8 cellular contexts compared by ENCODE assay signal in the genomic region with DNA sequence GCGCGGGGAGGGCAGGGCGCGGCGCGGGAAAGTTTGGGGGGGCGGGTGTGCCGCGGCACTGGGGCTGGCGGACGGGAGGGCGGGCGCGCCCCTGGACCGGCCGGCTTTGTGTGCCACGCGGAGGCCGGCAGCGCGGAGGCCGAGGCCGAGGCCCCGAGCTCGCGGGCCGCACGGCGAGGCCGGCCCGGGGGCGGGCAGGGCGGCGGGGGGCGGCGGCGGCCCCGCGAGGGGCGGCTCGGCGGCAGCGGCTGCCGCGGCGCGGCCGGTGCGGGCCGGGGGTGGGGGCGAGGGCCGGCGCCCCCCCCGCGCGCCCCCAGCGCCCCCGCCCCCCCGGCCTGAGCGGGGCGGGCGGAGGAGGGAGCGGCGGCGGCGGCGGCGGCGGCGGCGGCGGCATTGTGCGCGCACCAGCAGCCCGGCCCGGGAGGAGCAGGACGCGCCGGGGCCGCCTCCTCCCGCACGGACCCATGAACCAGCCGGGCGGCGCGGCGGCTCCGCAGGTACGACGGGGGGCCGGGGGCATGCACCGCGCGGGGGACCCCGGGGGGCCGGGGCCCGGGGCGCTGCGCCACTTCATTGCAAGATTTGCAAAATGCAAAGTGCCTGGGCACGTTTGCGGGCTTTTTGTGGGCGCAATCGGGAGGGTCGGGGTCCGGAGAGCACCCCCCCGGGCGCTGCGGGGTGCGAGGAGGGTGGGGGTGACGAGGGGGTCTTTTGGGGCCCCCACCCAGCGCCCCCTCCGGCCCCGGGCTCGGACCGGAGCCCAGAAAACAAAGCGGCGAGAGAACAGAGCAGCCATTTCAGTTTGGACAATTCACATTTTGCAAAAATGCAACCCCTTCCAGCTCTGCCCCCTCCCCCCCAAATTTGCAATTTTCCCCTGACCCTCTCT. TPM values are rescaled to one million over a fixed set of nuclear protein-coding genes. Genes with fewer than 3 reads are reported as not detected.
DNase-seq lines count a peak whose midpoint lies in the region; ATAC-seq and TF ChIP-seq lines count a peak whose summit lies in the region.

A gene with protein sequence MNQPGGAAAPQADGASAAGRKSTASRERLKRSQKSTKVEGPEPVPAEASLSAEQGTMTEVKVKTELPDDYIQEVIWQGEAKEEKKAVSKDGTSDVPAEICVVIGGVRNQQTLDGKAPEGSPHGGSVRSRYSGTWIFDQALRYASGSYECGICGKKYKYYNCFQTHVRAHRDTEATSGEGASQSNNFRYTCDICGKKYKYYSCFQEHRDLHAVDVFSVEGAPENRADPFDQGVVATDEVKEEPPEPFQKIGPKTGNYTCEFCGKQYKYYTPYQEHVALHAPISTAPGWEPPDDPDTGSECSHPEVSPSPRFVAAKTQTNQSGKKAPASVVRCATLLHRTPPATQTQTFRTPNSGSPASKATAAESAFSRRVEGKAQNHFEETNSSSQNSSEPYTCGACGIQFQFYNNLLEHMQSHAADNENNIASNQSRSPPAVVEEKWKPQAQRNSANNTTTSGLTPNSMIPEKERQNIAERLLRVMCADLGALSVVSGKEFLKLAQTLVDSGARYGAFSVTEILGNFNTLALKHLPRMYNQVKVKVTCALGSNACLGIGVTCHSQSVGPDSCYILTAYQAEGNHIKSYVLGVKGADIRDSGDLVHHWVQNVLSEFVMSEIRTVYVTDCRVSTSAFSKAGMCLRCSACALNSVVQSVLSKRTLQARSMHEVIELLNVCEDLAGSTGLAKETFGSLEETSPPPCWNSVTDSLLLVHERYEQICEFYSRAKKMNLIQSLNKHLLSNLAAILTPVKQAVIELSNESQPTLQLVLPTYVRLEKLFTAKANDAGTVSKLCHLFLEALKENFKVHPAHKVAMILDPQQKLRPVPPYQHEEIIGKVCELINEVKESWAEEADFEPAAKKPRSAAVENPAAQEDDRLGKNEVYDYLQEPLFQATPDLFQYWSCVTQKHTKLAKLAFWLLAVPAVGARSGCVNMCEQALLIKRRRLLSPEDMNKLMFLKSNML (plus strand): TSS at position 393 of the 889 bp plus-strand sequence. CDS start 72 bp downstream, at position 465.

- peak within 1 kb of the TSS; percentile 53 for H3K9ac ChIP-seq in DND-41 (ENCODE audit: low read depth, low read length)

- H4K20me1 ChIP-seq in DND-41 (ENCODE audit: insufficient read depth, low read length) = no peaks in the 10 kb centered on the region

- peak within 1 kb of the TSS; percentile 42 to 55; a peak in 3 of 4 replicates for H3K4me3 ChIP-seq in DND-41 (ENCODE audit: low read depth in 1 of 2, low read length in 2 of 2)
- peak within 1 kb of the TSS; percentile 88 for H3K4me3 ChIP-seq in HAP-1
- peak within 1 kb of the TSS; percentile 69 for H3K4me3 ChIP-seq in SJSA1

- TF ChIP-seq CTCF in DND-41 (IDR thresholded peaks at IDR 0.05; ENCODE audit: borderline replicate concordance, extremely low read depth, low read length, poor library complexity, severe bottlenecking) (no peak), chondrocyte (IDR thresholded peaks at IDR 0.05) (no peak)

- ATAC-seq in DND-41 (ENCODE audit: insufficient read depth, low read depth) = peak; percentile 83
- peak; percentile 73 for ATAC-seq in stimulated activated memory B cell treated with anti-CD40 and anti-IgM and Interleukin-4, amounts not matched to agents 10 μg/mL and 1 μg/mL and 100 μg/mL, for 72 hours

- peak within 1 kb of the TSS; percentile 72 for H2AFZ ChIP-seq in DND-41 (ENCODE audit: low read depth, low read length)

- H3K4me1 Mint-ChIP-seq in chondrocyte (ENCODE audit: low read depth) = peaks cover 34% of the 10 kb centered on the region
- H3K4me1 Mint-ChIP-seq in stimulated activated memory B cell treated with anti-CD40 and anti-IgM and Interleukin-4, amounts not matched to agents 10 μg/mL and 1 μg/mL and 100 μg/mL, for 72 hours = peaks cover 9% of the 10 kb centered on the region

- H3K4me2 ChIP-seq in DND-41 (ENCODE audit: insufficient read depth, low read length) = peak within 1 kb of the TSS; percentile 68

- peaks cover 2% of the 10 kb centered on the region for H3K27me3 Mint-ChIP-seq in chondrocyte (ENCODE audit: low read depth)
- peaks cover 12% of the 10 kb centered on the region for H3K27me3 Mint-ChIP-seq in stimulated activated memory B cell treated with anti-CD40 and anti-IgM and Interleukin-4, amounts not matched to agents 10 μg/mL and 1 μg/mL and 100 μg/mL, for 72 hours

- H3K27me3 ChIP-seq in DND-41 (ENCODE audit: insufficient read depth, low read length, poor library complexity) = peaks cover 31% of the 10 kb centered on the region
- no peaks in the 10 kb centered on the region for H3K27me3 ChIP-seq in HAP-1 (ENCODE audit: low read depth)
- no peaks in the 10 kb centered on the region for H3K27me3 ChIP-seq in SJSA1 (replicated peaks)

- no peaks in the 10 kb centered on the region for H3K36me3 Mint-ChIP-seq in chondrocyte (ENCODE audit: low read depth)
- H3K36me3 Mint-ChIP-seq in stimulated activated memory B cell treated with anti-CD40 and anti-IgM and Interleukin-4, amounts not matched to agents 10 μg/mL and 1 μg/mL and 100 μg/mL, for 72 hours = no peaks in the 10 kb centered on the region

- H3K9me3 ChIP-seq in DND-41 (ENCODE audit: insufficient read depth, low read length, severe bottlenecking) (no peaks in the 10 kb centered on the region), HAP-1 (no peaks in the 10 kb centered on the region), SJSA1 (replicated peaks) (no peaks in the 10 kb centered on the region)

- H3K4me1 ChIP-seq in DND-41 (ENCODE audit: insufficient read depth, low read length) (peaks cover 6% of the 10 kb centered on the region; the same call in 1 of the 2 replicates), HAP-1 (peaks cover 2% of the 10 kb centered on the region; the same call in 1 of the 2 replicates), SJSA1 (replicated peaks) (peaks cover 5% of the 10 kb centered on the region; the same call in 1 of the 2 replicates)

- DNase-seq in DND-41 (peak; percentile 15), HAP-1 (ENCODE audit: low spot score in 2 of 2) (peak; percentile 21 to 59), SJSA1 (ENCODE audit: low read depth in 1 of 2, low spot score in 2 of 2) (peak in 1 of 2 experiments; percentile 18), chondrocyte (ENCODE audit: low spot score) (no peak), kidney tubule cell (ENCODE audit: low spot score) (peak; percentile 49)
- DNase-seq in activated CD4-positive, CD25-positive, alpha-beta regulatory T cell treated with anti-CD3 and anti-CD28 coated beads, Interleukin-2, amount 50 U/mL, for 72 hours = no peak
- no peak for DNase-seq in NK-92 treated with Interleukin-12 subunit alpha and Interleukin-12 subunit beta, amount 100 ng/mL, for 24 hours (lab: John Stamatoyannopoulos, UW)

- H3K36me3 ChIP-seq in DND-41 (ENCODE audit: insufficient read depth, low read length) (no peaks in the 10 kb centered on the region), HAP-1 (replicated peaks) (0 out of 2 replicates have a peak, but pooled peaks cover 2% of the 10 kb centered on the region), SJSA1 (peaks cover 4% of the 10 kb centered on the region; the same call in 1 of the 2 replicates)

- in situ Hi-C loops in HAP-1 (cut with MboI; ENCODE audit: low sequenced_read_pairs) = no loop called here

- H3K27ac Mint-ChIP-seq in chondrocyte (ENCODE audit: unreplicated experiment) = peak within 1 kb of the TSS; percentile 93
- peak within 1 kb of the TSS; percentile 76 for H3K27ac Mint-ChIP-seq in stimulated activated memory B cell treated with anti-CD40 and anti-IgM and Interleukin-4, amounts not matched to agents 10 μg/mL and 1 μg/mL and 100 μg/mL, for 72 hours

- no peak within 1 kb of the TSS for H3K27ac ChIP-seq in DND-41 (ENCODE audit: low read length)
- peak within 1 kb of the TSS; percentile 72 for H3K27ac ChIP-seq in SJSA1

- H3K4me3 Mint-ChIP-seq in chondrocyte (ENCODE audit: unreplicated experiment) = peak within 1 kb of the TSS; percentile 92
- peak within 1 kb of the TSS; percentile 87 for H3K4me3 Mint-ChIP-seq in stimulated activated memory B cell treated with anti-CD40 and anti-IgM and Interleukin-4, amounts not matched to agents 10 μg/mL and 1 μg/mL and 100 μg/mL, for 72 hours

- H3K9me3 Mint-ChIP-seq in chondrocyte (ENCODE audit: low read depth) = no peaks in the 10 kb centered on the region
- no peaks in the 10 kb centered on the region for H3K9me3 Mint-ChIP-seq in stimulated activated memory B cell treated with anti-CD40 and anti-IgM and Interleukin-4, amounts not matched to agents 10 μg/mL and 1 μg/mL and 100 μg/mL, for 72 hours

- no peaks in the 10 kb centered on the region for H3K79me2 ChIP-seq in DND-41 (ENCODE audit: insufficient read depth, low read length)

RNA-seq across cellular contexts. Expression of the gene that starts here (rescaled TPM):
- 1.1 and 4.7 TPM in 2 replicates for total RNA-seq in SJSA1 (2014; rRNA removed; shearing (Covaris generic))
- 25.5 to 35.5 TPM (median 27.3 TPM) in 3 replicates for total RNA-seq in chondrocyte

Comparison
In these comparisons a context has a peak if more than half of its experiments do, and no peak if none do; other contexts are left out.
1. DNase-seq: peak in DND-41 (single experiment), HAP-1 (2 of 2) and kidney tubule cell (single experiment); none in chondrocyte (single experiment), activated CD4-positive, CD25-positive, alpha-beta regulatory T cell treated with anti-CD3 and anti-CD28 coated beads, Interleukin-2, amount 50 U/mL, for 72 hours (single experiment) and NK-92 treated with Interleukin-12 subunit alpha and Interleukin-12 subunit beta, amount 100 ng/mL, for 24 hours (single experiment).
2. Peak in every context shown above with its lines, with median percentiles within 50 percentile points of each other: H3K4me3 ChIP-seq.